ENCODE assay signal across 13 cellular contexts in the genomic region with DNA sequence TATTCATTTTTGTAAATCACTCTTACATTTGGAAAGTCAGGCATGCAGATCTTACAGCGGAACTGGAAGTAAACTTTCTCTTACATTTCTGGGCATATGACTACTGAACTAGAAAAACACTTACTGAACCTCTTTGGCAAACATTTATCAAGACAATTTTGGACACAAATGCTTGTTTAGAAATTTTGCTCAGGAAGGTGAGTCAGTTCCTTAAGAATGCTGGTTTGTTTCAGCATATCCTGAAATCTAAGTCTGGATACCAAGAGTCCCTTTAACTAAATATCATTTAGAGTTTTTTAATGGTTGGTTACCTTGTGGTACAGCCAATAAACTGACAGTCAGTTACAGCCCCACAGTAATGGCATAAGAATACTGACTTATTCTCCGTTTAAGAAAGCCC. TPM values are rescaled to one million over a fixed set of nuclear protein-coding genes. Genes with fewer than 3 reads are reported as not detected.
A peak's percentile ranks its signal among the peaks of the same experiment; 100 is the strongest.
DNase-seq lines count a peak whose midpoint lies in the region; ATAC-seq and TF ChIP-seq lines count a peak whose summit lies in the region.
"Had no signal": no experiment of that assay in that cellular context is flagged by ENCODE, and none has a peak within 500 bp of the region (broad histone marks: within the 10 kb centered on the region; RNA-seq: fewer than 3 reads in every experiment).

No MANE protein-coding gene starts in this region.

- no peak overlapping the region for H3K27ac ChIP-seq in fibroblast of lung (ENCODE audit: insufficient read depth, low read length)
- H3K27ac ChIP-seq: C4-2B had no signal

- DNase-seq in AG08395 (ENCODE audit: low spot score): peak; percentile 56
- DNase-seq in NCI-H226: peak; percentile 46
- DNase-seq in fibroblast of lung (ENCODE audit: low read depth in 2 of 2): peak; percentile 94
- no peak for DNase-seq in omental fat pad (ENCODE audit: low spot score)
- no peak for DNase-seq in mucosa of descending colon
- DNase-seq in superior temporal gyrus (ENCODE audit: extremely low spot score): no peak
- no peak for DNase-seq in NCI-H2171 (lab: John Stamatoyannopoulos, UW)
- DNase-seq: activated CD8-positive, alpha-beta T cell treated with anti-CD3 and anti-CD28 coated beads for 36 hours; MM.1S; NCI-H69; retina had no signal

- H3K4me2 ChIP-seq in fibroblast of lung (ENCODE audit: extremely low read depth, insufficient read depth, low read length): peak overlapping the region; percentile 37

- H2AFZ ChIP-seq in fibroblast of lung (ENCODE audit: low read length): no peak overlapping the region

- TF ChIP-seq CTCF in fibroblast of lung (conservative IDR thresholded peaks at IDR 0.05 in 1 of 2, IDR thresholded peaks at IDR 0.05 in 1 of 2; ENCODE audit: low read depth in 1 of 2, low read length in 2 of 2) (no peak), omental fat pad (IDR thresholded peaks at IDR 0.05) (no peak), mucosa of descending colon (IDR thresholded peaks at IDR 0.05) (no peak)

- ATAC-seq in omental fat pad (ENCODE audit: low FRiP score): peak; percentile 82
- ATAC-seq in mucosa of descending colon: no peak
- no peak for ATAC-seq in HG02571 (IDR thresholded peaks at IDR 0.05; ENCODE audit: unreplicated experiment)
- ATAC-seq: activated CD8-positive, alpha-beta T cell treated with anti-CD3 and anti-CD28 coated beads for 36 hours had no signal

- H3K9ac ChIP-seq in fibroblast of lung (ENCODE audit: insufficient read depth, low read length): no peak overlapping the region

- no peaks in the 10 kb centered on the region for H3K79me2 ChIP-seq in fibroblast of lung (ENCODE audit: control insufficient read depth, insufficient read depth, low read length)

- H3K36me3 ChIP-seq in fibroblast of lung (ENCODE audit: control insufficient read depth, insufficient read depth, low read length): no peaks in the 10 kb centered on the region
- H3K36me3 ChIP-seq in mucosa of descending colon (ENCODE audit: low read depth): no peaks in the 10 kb centered on the region

- no peaks in the 10 kb centered on the region for H3K4me1 ChIP-seq in fibroblast of lung (ENCODE audit: control insufficient read depth, extremely low read depth, insufficient read depth, low read length)
- no peaks in the 10 kb centered on the region for H3K4me1 ChIP-seq in mucosa of descending colon (ENCODE audit: low read depth)

- H3K27me3 ChIP-seq in fibroblast of lung (ENCODE audit: control insufficient read depth, insufficient read depth, low read length): no peaks in the 10 kb centered on the region

- intact Hi-C loops in mucosa of descending colon (cut with DNase I, micrococcal nuclease): no loop called here

- peak overlapping the region in 1 of 4 experiments; percentile 0 for H3K4me3 ChIP-seq in fibroblast of lung (replicated peaks in 1 of 4; ENCODE audit: control extremely low read depth in 1 of 4, insufficient read depth in 1 of 4, low read depth in 3 of 4, low read length in 4 of 4)
- H3K4me3 ChIP-seq in mucosa of descending colon: no peak overlapping the region

- no peaks in the 10 kb centered on the region for H4K20me1 ChIP-seq in fibroblast of lung (ENCODE audit: control insufficient read depth, extremely low read depth, insufficient read depth, low read length)

- H3K9me3 ChIP-seq in fibroblast of lung (ENCODE audit: control insufficient read depth, insufficient read depth, low read depth, low read length) (no peaks in the 10 kb centered on the region), mucosa of descending colon (no peaks in the 10 kb centered on the region)

RNA-seq across cellular contexts. Expression of gene SHISA3, which starts 15.0 kb away (rescaled TPM):
- total RNA-seq in fibroblast of lung (0.26 and 0.33 TPM in 2 replicates), omental fat pad (10 to 100 TPM in 1 of 4 donors, 1 to 10 TPM in 3; 1.8 to 10.1 (median 4.0) TPM), mucosa of descending colon (1 to 10 TPM in 2 of 3 donors, under 1 TPM in 1; 0.90 to 1.9 (median 1.6) TPM)
- polyA plus RNA-seq in fibroblast of lung: 0.23 and 0.80 TPM in 2 replicates
- polyA plus RNA-seq in fibroblast of lung (2012): 0.21 and 0.70 TPM in 2 replicates
- polyA minus RNA-seq in fibroblast of lung (ENCODE audit: low replicate concordance): not detected in 2 replicates

Comparison
In these comparisons a context has a peak if more than half of its experiments do, and no peak if none do; other contexts are left out.
1. DNase-seq: peak in AG08395 (single experiment), NCI-H226 (single experiment) and fibroblast of lung (2 of 2); none in omental fat pad (single experiment), mucosa of descending colon (0 of 3), superior temporal gyrus (single experiment) and NCI-H2171 (single experiment).